8 cellular contexts compared by ENCODE assay signal in the genomic region with DNA sequence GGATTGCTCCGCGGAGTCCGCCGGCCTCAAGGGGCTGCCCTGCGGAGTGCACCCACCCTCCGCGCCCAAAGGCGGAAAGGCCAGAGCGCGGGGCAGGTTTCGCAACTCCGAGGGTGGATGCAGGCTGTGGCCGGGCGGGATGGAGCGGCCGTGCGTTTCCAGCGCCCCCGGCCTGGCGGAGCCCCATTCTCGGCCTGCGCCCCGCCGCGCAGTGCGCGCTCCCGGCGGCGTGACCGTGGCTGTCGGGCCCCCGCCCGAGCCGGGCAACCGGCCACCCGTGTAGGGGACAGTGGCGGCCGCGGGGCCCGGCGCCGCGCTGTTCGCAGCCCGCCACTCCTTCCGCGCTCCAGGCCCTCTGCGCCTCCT. TPM values are rescaled to one million over a fixed set of nuclear protein-coding genes. Genes with fewer than 3 reads are reported as not detected.
DNase-seq lines count a peak whose midpoint lies in the region; ATAC-seq and TF ChIP-seq lines count a peak whose summit lies in the region.

No MANE protein-coding gene starts in this region.

- H4K20me1 ChIP-seq in Karpas-422 (ENCODE audit: insufficient read depth, low read depth, low read length) (peaks cover 28% of the 10 kb centered on the region; the same call in 1 of the 2 replicates), mammary epithelial cell (ENCODE audit: insufficient read depth, low read length) (no peaks in the 10 kb centered on the region)

- H3K4me3 ChIP-seq in Karpas-422 (ENCODE audit: low read length) (peak overlapping the region; percentile 77), mammary epithelial cell (replicated peaks in 1 of 3; ENCODE audit: insufficient read depth in 1 of 3, low read depth in 2 of 3, low read length in 3 of 3) (peak overlapping the region; percentile 77 to 91 (median 90))

- no peaks in the 10 kb centered on the region for H3K9me2 ChIP-seq in Karpas-422 (replicated peaks; ENCODE audit: insufficient read depth, low read length)

- peaks cover 79% of the 10 kb centered on the region for H3K4me1 ChIP-seq in Karpas-422 (ENCODE audit: low read length)
- H3K4me1 ChIP-seq in mammary epithelial cell (ENCODE audit: insufficient read depth, low read length), result peaks cover 17% of the 10 kb centered on the region

- CTCF ChIA-PET in mammary epithelial cell (lab: Charles Lee; ENCODE audit: low non-redundant PET), result no interaction called here

- DNase-seq in CD1c-positive myeloid dendritic cell (ENCODE audit: extremely low spot score) (peak; percentile 60), Karpas-422 (peak; percentile 77), mammary epithelial cell (no peak), left colon (peak; percentile 36 to 62), substantia nigra (lab: John Stamatoyannopoulos, UW) (peak in 31 of 49 donors; percentile 41 to 76 (median 61)), NCI-H2171 (lab: John Stamatoyannopoulos, UW) (no peak)

- H3K9ac ChIP-seq in Karpas-422 (ENCODE audit: low read length) (peak overlapping the region; percentile 91), mammary epithelial cell (ENCODE audit: insufficient read depth, low read length) (peak overlapping the region; percentile 87)

- WGBS in mammary epithelial cell (ENCODE audit: low coverage, missing lambda C conversion rate), result no CpG with 5 or more reads among the region's 49 CpGs

- peak overlapping the region; percentile 10; the same call in 1 of the 2 replicates for H2AFZ ChIP-seq in Karpas-422 (ENCODE audit: low read length)
- peak overlapping the region; percentile 90 for H2AFZ ChIP-seq in mammary epithelial cell (ENCODE audit: low read depth, low read length)

- ATAC-seq in GM21367 (IDR thresholded peaks at IDR 0.05; ENCODE audit: unreplicated experiment) (peak; percentile 6), left colon (peak; percentile 30), GM21825 (IDR thresholded peaks at IDR 0.05; ENCODE audit: unreplicated experiment) (no peak)

- H3K27ac ChIP-seq in Karpas-422 (ENCODE audit: low read length) (peak overlapping the region; percentile 89), mammary epithelial cell (ENCODE audit: insufficient read depth, low read depth, low read length) (peak overlapping the region; percentile 63), substantia nigra (ENCODE audit: low read depth, low read length, poor library complexity, severe bottlenecking) (peak overlapping the region; percentile 89)

- H3K9me3 ChIP-seq in Karpas-422 (ENCODE audit: low read length) (no peaks in the 10 kb centered on the region), mammary epithelial cell (replicated peaks; ENCODE audit: insufficient read depth, low read length) (no peaks in the 10 kb centered on the region)

- TF ChIP-seq CTCF in mammary epithelial cell (conservative IDR thresholded peaks at IDR 0.05 in 1 of 2, IDR thresholded peaks at IDR 0.05 in 1 of 2; ENCODE audit: extremely low read depth in 1 of 2, insufficient read depth in 1 of 2, low read depth in 1 of 2, low read length in 2 of 2), result no peak

- H3K36me3 ChIP-seq in Karpas-422 (ENCODE audit: insufficient read depth, low read length), result 0 out of 2 replicates have a peak, but pooled peaks cover 8% of the 10 kb centered on the region
- H3K36me3 ChIP-seq in mammary epithelial cell (ENCODE audit: insufficient read depth, low read length), result no peaks in the 10 kb centered on the region

- in situ Hi-C loops in mammary epithelial cell (cut with MboI; ENCODE audit: low sequenced_read_pairs in 2 of 2), result no loop called here

- H3K4me2 ChIP-seq in Karpas-422 (ENCODE audit: low read depth, low read length, poor library complexity, severe bottlenecking), result peak overlapping the region; percentile 94
- peak overlapping the region; percentile 97 for H3K4me2 ChIP-seq in mammary epithelial cell (ENCODE audit: insufficient read depth, low read depth, low read length)

- peaks cover 53% of the 10 kb centered on the region for H3K79me2 ChIP-seq in Karpas-422 (ENCODE audit: low read length)
- H3K79me2 ChIP-seq in mammary epithelial cell (ENCODE audit: insufficient read depth, low read length), result peaks cover 49% of the 10 kb centered on the region

- dilution Hi-C loops in mammary epithelial cell (cut with HindIII; ENCODE audit: low sequenced_read_pairs), result no loop called here

- BruUV-seq in mammary epithelial cell (replicated peaks; lab: Mats Ljungman, UMichigan), result TSS peak; percentile 18

- H3K27me3 ChIP-seq in Karpas-422 (ENCODE audit: low read length) (no peaks in the 10 kb centered on the region), mammary epithelial cell (ENCODE audit: insufficient read depth, low read length) (peaks cover 5% of the 10 kb centered on the region)

- intact Hi-C loops in mammary epithelial cell (cut with micrococcal nuclease) (loop anchor here (2.0 to 10.0 kb wide), 2 partner anchors 95 to 381 kb away; a partner anchor contains a TSS), left colon (cut with DNase I, micrococcal nuclease) (loop anchor here in 1 of 2 donors (10.0 kb wide), 1 partner anchor 101 kb away; a partner anchor contains a TSS)

RNA-seq across cellular contexts. Expression of a gene that starts 0.3 kb away (rescaled TPM):
- 43.5 and 59.4 TPM in 2 replicates for total RNA-seq in Karpas-422 (2014; rRNA removed; shearing (Covaris generic); ENCODE audit: low replicate concordance)
- total RNA-seq in mammary epithelial cell, result 10 to 100 TPM; 43.6 to 72.2 TPM
- 12.1 TPM for polyA plus RNA-seq in mammary epithelial cell
- 70.5 TPM for polyA minus RNA-seq in mammary epithelial cell
- total RNA-seq in left colon, result 10 to 100 TPM; 17.6 to 23.8 TPM

Comparison
In these comparisons a context has a peak if more than half of its experiments do, and no peak if none do; other contexts are left out.
1. DNase-seq: peak in CD1c-positive myeloid dendritic cell (single experiment), Karpas-422 (single experiment), left colon (2 of 2) and substantia nigra (31 of 49); none in mammary epithelial cell (single experiment) and NCI-H2171 (single experiment).
2. Peak in every context shown above with its lines, with median percentiles within 50 percentile points of each other: H3K27ac ChIP-seq.